ENCODE assay signal across 14 cellular contexts in the genomic region with DNA sequence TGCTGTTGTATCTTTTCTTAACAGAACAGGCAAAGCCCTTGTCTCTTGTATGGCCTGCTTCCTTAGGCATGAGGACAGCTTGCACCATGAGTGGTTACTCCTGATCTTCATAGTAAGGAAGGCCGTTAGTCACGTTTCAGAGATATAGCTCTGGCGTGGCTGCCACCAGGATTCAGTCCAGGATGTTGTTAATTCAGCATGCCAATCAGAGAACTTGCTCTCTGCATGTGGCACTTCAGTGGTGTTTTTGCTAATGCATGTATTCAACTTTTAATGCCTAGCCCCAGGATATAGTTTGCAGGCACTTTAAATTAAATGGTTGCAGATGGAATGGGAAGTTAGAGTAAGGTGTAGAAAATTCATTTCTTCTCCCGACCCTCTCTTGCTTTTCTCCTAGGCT. TPM values are rescaled to one million over a fixed set of nuclear protein-coding genes. Genes with fewer than 3 reads are reported as not detected.
DNase-seq lines count a peak whose midpoint lies in the region; ATAC-seq and TF ChIP-seq lines count a peak whose summit lies in the region.
"Had no signal": no experiment of that assay in that cellular context is flagged by ENCODE, and none has a peak within 500 bp of the region (broad histone marks: within the 10 kb centered on the region; RNA-seq: fewer than 3 reads in every experiment).

No MANE protein-coding gene starts in this region.

- H3K4me1 ChIP-seq in A673 (ENCODE audit: insufficient read depth, low read length, poor library complexity, severe bottlenecking) = no peaks in the 10 kb centered on the region
- peaks cover 6% of the 10 kb centered on the region; the same call in 1 of the 2 replicates for H3K4me1 ChIP-seq in IMR-90 (ENCODE audit: control insufficient read depth, insufficient read depth, low read length)
- H3K4me1 ChIP-seq: BE2C, HAP-1 had no signal

- no peak overlapping the region for H4K8ac ChIP-seq in IMR-90 (ENCODE audit: low read depth in 2 of 2, low read length in 2 of 2)

- H2BK5ac ChIP-seq in IMR-90 (ENCODE audit: low read depth, low read length, poor library complexity, severe bottlenecking) = no peak overlapping the region

- DNase-seq in activated naive CD4-positive, alpha-beta T cell treated with anti-CD3 and anti-CD28 coated beads, Interleukin-2, amount 50 U/mL, for 72 hours (ENCODE audit: low spot score in 2 of 2) = no peak
- peak; percentile 67 for DNase-seq in A673 (ENCODE audit: low spot score)
- no peak for DNase-seq in IMR-90
- DNase-seq in left ventricle myocardium superior = no peak
- no peak for DNase-seq in KG1 (lab: John Stamatoyannopoulos, UW)
- DNase-seq: ACHN; BE2C; C1 segment of cervical spinal cord; Caco-2; CD4-positive, alpha-beta T cell; GM23248 had no signal

- no peak overlapping the region for H2AK5ac ChIP-seq in IMR-90 (ENCODE audit: low read depth, low read length)

- no peak overlapping the region for H3K4ac ChIP-seq in IMR-90 (ENCODE audit: low read depth, low read length)

- H3K18ac ChIP-seq in IMR-90 (ENCODE audit: low read depth, low read length) = no peak overlapping the region

- H2AK9ac ChIP-seq in IMR-90 (replicated peaks; ENCODE audit: low read depth, low read length, poor library complexity) = no peak overlapping the region

- H3K27ac Mint-ChIP-seq in activated naive CD4-positive, alpha-beta T cell treated with anti-CD3 and anti-CD28 coated beads, Interleukin-2, amount 50 U/mL, for 24 hours = peak overlapping the region; percentile 4
- no peak overlapping the region for H3K27ac Mint-ChIP-seq in activated naive CD4-positive, alpha-beta T cell treated with anti-CD3 and anti-CD28 coated beads, Interleukin-2, amount 50 U/mL, for 72 hours
- H3K27ac Mint-ChIP-seq: CD4-positive, alpha-beta T cell had no signal

- H3K36me3 Mint-ChIP-seq in activated naive CD4-positive, alpha-beta T cell treated with anti-CD3 and anti-CD28 coated beads, Interleukin-2, amount 50 U/mL, for 24 hours = peaks cover 3% of the 10 kb centered on the region
- H3K36me3 Mint-ChIP-seq in activated naive CD4-positive, alpha-beta T cell treated with anti-CD3 and anti-CD28 coated beads, Interleukin-2, amount 50 U/mL, for 72 hours = no peaks in the 10 kb centered on the region

- ATAC-seq in activated naive CD4-positive, alpha-beta T cell treated with anti-CD3 and anti-CD28 coated beads, Interleukin-2, amount 50 U/mL, for 72 hours = no peak
- no peak for ATAC-seq in IMR-90 (ENCODE audit: low read depth)
- ATAC-seq in left ventricle myocardium superior = peak; percentile 52
- no peak for ATAC-seq in GM21367 (IDR thresholded peaks at IDR 0.05; ENCODE audit: unreplicated experiment)

- no peak overlapping the region for H3K27ac ChIP-seq in A673 (ENCODE audit: low read depth, low read length, poor library complexity, severe bottlenecking)
- H3K27ac ChIP-seq in IMR-90 (ENCODE audit: insufficient read depth, low read length) = no peak overlapping the region
- H3K27ac ChIP-seq: GM23248 had no signal

- TF ChIP-seq RAD21 in IMR-90 (IDR thresholded peaks at IDR 0.05; ENCODE audit: low read length) = no peak

- intact Hi-C loops in A673 (cut with micrococcal nuclease; ENCODE audit: unreplicated experiment) = no loop called here
- intact Hi-C loops in IMR-90 (cut with micrococcal nuclease) = no loop called here
- intact Hi-C loops in left ventricle myocardium superior (cut with micrococcal nuclease) = no loop called here

- H3K4me3 Mint-ChIP-seq in activated naive CD4-positive, alpha-beta T cell treated with anti-CD3 and anti-CD28 coated beads, Interleukin-2, amount 50 U/mL, for 24 hours = no peak overlapping the region
- H3K4me3 Mint-ChIP-seq: CD4-positive, alpha-beta T cell had no signal

- peaks cover 34% of the 10 kb centered on the region for H3K9me1 ChIP-seq in IMR-90 (ENCODE audit: insufficient read depth, low read length)

- no peaks in the 10 kb centered on the region for H3K27me3 Mint-ChIP-seq in activated naive CD4-positive, alpha-beta T cell treated with anti-CD3 and anti-CD28 coated beads, Interleukin-2, amount 50 U/mL, for 24 hours
- H3K27me3 Mint-ChIP-seq: CD4-positive, alpha-beta T cell had no signal

- TF ChIP-seq CTCF in A673 (conservative IDR thresholded peaks at IDR 0.05; ENCODE audit: low read depth, low read length) (no peak), IMR-90 (conservative IDR thresholded peaks at IDR 0.05; ENCODE audit: low read depth, low read length) (no peak)

- no peak overlapping the region for H2BK120ac ChIP-seq in IMR-90 (ENCODE audit: low read depth, low read length)

- no peak for TF ChIP-seq POLR2A in IMR-90 (IDR thresholded peaks at IDR 0.05; ENCODE audit: low read depth, low read length)

- no peaks in the 10 kb centered on the region for H3K27me3 ChIP-seq in A673 (replicated peaks; ENCODE audit: insufficient read depth, low read depth, low read length, poor library complexity)
- H3K27me3 ChIP-seq in IMR-90 (ENCODE audit: control insufficient read depth, insufficient read depth, low read length) = no peaks in the 10 kb centered on the region
- H3K27me3 ChIP-seq: BE2C had no signal

- 100% methylated on average over 3 of the region's 4 CpGs; no CpG with 5 or more reads in 1 of the 2 experiments for WGBS in IMR-90 (ENCODE audit: extremely low coverage in 2 of 2, insufficient read length in 1 of 2), 2 experiments

- H3K14ac ChIP-seq in IMR-90 (replicated peaks; ENCODE audit: low read depth, low read length) = 0 out of 2 replicates have a peak overlapping the region, but pooled peaks have one; percentile 2

- H3K56ac ChIP-seq in IMR-90 (ENCODE audit: extremely low read depth, insufficient read depth, low read length) = no peak overlapping the region

- CTCF ChIA-PET in A673 (lab: Charles Lee) = interaction anchor here (0.6 kb wide), 1 partner anchor 195 kb away, joined by 4 read pairs; no protein-coding TSS in a partner anchor
- CTCF ChIA-PET in IMR-90 (lab: Yijun Ruan, JAX) = no interaction called here

- H3K4me3 ChIP-seq in A673 (ENCODE audit: low read depth, low read length, poor library complexity, severe bottlenecking) = no peak overlapping the region
- no peak overlapping the region for H3K4me3 ChIP-seq in IMR-90 (ENCODE audit: insufficient read depth, low read depth, low read length)
- H3K4me3 ChIP-seq: GM23248, HAP-1 had no signal

- peaks cover 13% of the 10 kb centered on the region for H3K4me1 Mint-ChIP-seq in activated naive CD4-positive, alpha-beta T cell treated with anti-CD3 and anti-CD28 coated beads, Interleukin-2, amount 50 U/mL, for 24 hours

- no peak overlapping the region for H2BK15ac ChIP-seq in IMR-90 (ENCODE audit: low read depth, low read length)

- no peak overlapping the region for H3K9ac ChIP-seq in IMR-90 (ENCODE audit: low read depth, low read length)
- H3K9ac ChIP-seq: GM23248 had no signal

- no peak overlapping the region for H3K23ac ChIP-seq in IMR-90 (ENCODE audit: low read depth, low read length)

- H4K20me1 ChIP-seq in IMR-90 (ENCODE audit: insufficient read depth, low read length) = peaks cover 45% of the 10 kb centered on the region

- H3K36me3 ChIP-seq in A673 (ENCODE audit: insufficient read depth, low read length, poor library complexity, severe bottlenecking) (peaks cover 11% of the 10 kb centered on the region), IMR-90 (ENCODE audit: control insufficient read depth, insufficient read depth, low read length) (peaks cover 10% of the 10 kb centered on the region)

- no peaks in the 10 kb centered on the region for H3K9me3 ChIP-seq in A673 (ENCODE audit: low read depth, low read length, poor library complexity, severe bottlenecking)
- H3K9me3 ChIP-seq in IMR-90 (ENCODE audit: control insufficient read depth, insufficient read depth, low read length) = no peaks in the 10 kb centered on the region
- H3K9me3 ChIP-seq: BE2C, Caco-2, HAP-1 had no signal

- H4K5ac ChIP-seq in IMR-90 (ENCODE audit: low read depth, low read length) = no peak overlapping the region

- H4K91ac ChIP-seq in IMR-90 (ENCODE audit: insufficient read depth, low read depth, low read length) = no peak overlapping the region

- dilution Hi-C loops in IMR-90 (cut with HindIII; ENCODE audit: low sequenced_read_pairs, unreplicated experiment) = no loop called here

- in situ Hi-C loops in IMR-90 (cut with MboI; ENCODE audit: low sequenced_read_pairs) = no loop called here

- no peak overlapping the region for H2BK20ac ChIP-seq in IMR-90 (ENCODE audit: low read depth, low read length)

- H3K9me3 Mint-ChIP-seq in activated naive CD4-positive, alpha-beta T cell treated with anti-CD3 and anti-CD28 coated beads, Interleukin-2, amount 50 U/mL, for 24 hours = no peaks in the 10 kb centered on the region
- H3K9me3 Mint-ChIP-seq in activated naive CD4-positive, alpha-beta T cell treated with anti-CD3 and anti-CD28 coated beads, Interleukin-2, amount 50 U/mL, for 72 hours = no peaks in the 10 kb centered on the region
- H3K9me3 Mint-ChIP-seq: CD4-positive, alpha-beta T cell had no signal

- POLR2A ChIA-PET in A673 (lab: Charles Lee; ENCODE audit: low non-redundant PET) = no interaction called here
- POLR2A ChIA-PET in IMR-90 (lab: Charles Lee; ENCODE audit: unreplicated experiment) = no interaction called here

- BruUV-seq in A673 (replicated peaks; lab: Mats Ljungman, UMichigan) = no TSS peak
- no TSS peak for BruUV-seq in IMR-90 (replicated peaks; lab: Mats Ljungman, UMichigan)

- no peak overlapping the region for H2AFZ ChIP-seq in IMR-90 (replicated peaks; ENCODE audit: low read length, poor library complexity)
- H2AFZ ChIP-seq: GM23248 had no signal

- no peak overlapping the region for H3K4me2 ChIP-seq in IMR-90 (ENCODE audit: low read depth, low read length)

- H3K79me1 ChIP-seq in IMR-90 (ENCODE audit: low read depth in 1 of 2, low read length in 2 of 2) = peaks cover 39 to 81% of the 10 kb centered on the region in 2 experiments

TF ChIP-seq in IMR-90, 13 proteins besides CTCF, POLR2A, EP300 and RAD21 (continues in another document):
- no peak for TF ChIP-seq CHD1 (IDR thresholded peaks at IDR 0.05; ENCODE audit: low read depth, low read length)
- no peak for TF ChIP-seq FOS (IDR thresholded peaks at IDR 0.05; ENCODE audit: low read depth, low read length)
- TF ChIP-seq SMC3 (IDR thresholded peaks at IDR 0.05; ENCODE audit: low read depth, low read length) = no peak
- no peak for TF ChIP-seq USF2 (IDR thresholded peaks at IDR 0.05; ENCODE audit: low read depth, low read length)

RNA-seq across cellular contexts. Expression of gene ARFGEF2, which starts 20.0 kb away (rescaled TPM):
- 10 to 100 TPM; 23.6 to 24.7 TPM for total RNA-seq in activated naive CD4-positive, alpha-beta T cell treated with anti-CD3 and anti-CD28 coated beads, Interleukin-2, amount 50 U/mL, for 72 hours
- total RNA-seq in A673 (2021) (23.5 and 26.1 TPM in 2 replicates), IMR-90 (2012; rRNA removed) (39.1 and 40.5 TPM in 2 replicates), left ventricle myocardium superior (44.9 TPM)
- polyA plus RNA-seq in IMR-90 (2012; rRNA removed) = 8.4 and 10.3 TPM in 2 replicates
- polyA plus RNA-seq in IMR-90 (2012; cell fraction: cytosol; rRNA removed) = 3.0 and 4.6 TPM in 2 replicates
- 6.2 and 20.1 TPM in 2 replicates for polyA plus RNA-seq in IMR-90 (2012; cell fraction: nucleus; rRNA removed; ENCODE audit: low replicate concordance)
